ENCODE assay signal across 11 cellular contexts in genomic region chr5:59542841-59543825, GRCh38.
DNase-seq lines count a peak whose midpoint lies in the region; ATAC-seq, FAIRE-seq and TF ChIP-seq lines count a peak whose summit lies in the region.
"Had no signal": no experiment of that assay in that cellular context is flagged by ENCODE, and none has a peak within 500 bp of the region (broad histone marks: within the 10 kb centered on the region; RNA-seq: fewer than 3 reads in every experiment).

No MANE protein-coding gene starts in this region.

- no peak for ATAC-seq in GM19397 (IDR thresholded peaks at IDR 0.05; ENCODE audit: unreplicated experiment)
- no peak for ATAC-seq in GM18861 (IDR thresholded peaks at IDR 0.05; ENCODE audit: unreplicated experiment)

- H3K27ac Mint-ChIP-seq in CD14-positive monocyte: no peak overlapping the region

- no peaks in the 10 kb centered on the region for H3K27me3 Mint-ChIP-seq in CD14-positive monocyte (ENCODE audit: low read depth in 3 of 3)

- TF ChIP-seq CTCF in CD14-positive monocyte (IDR thresholded peaks at IDR 0.05): no peak

- peak; percentile 83 for FAIRE-seq in RCC 7860 (lab: Jason Lieb, UNC)
- FAIRE-seq: H54 had no signal

- peaks cover 5% of the 10 kb centered on the region for H3K4me1 Mint-ChIP-seq in CD14-positive monocyte

- H3K36me3 Mint-ChIP-seq in CD14-positive monocyte: no peaks in the 10 kb centered on the region

- H3K4me3 Mint-ChIP-seq in CD14-positive monocyte: peak overlapping the region in 1 of 2 donors; percentile 38

- intact Hi-C loops in head of caudate nucleus (cut with DNase I): loop anchor here (5.0 kb wide), 1 partner anchor 44 kb away; no protein-coding TSS in a partner anchor
- intact Hi-C loops in CD14-positive monocyte (cut with micrococcal nuclease): no loop called here

- peaks cover 0 to 2% (median 0%) of the 10 kb centered on the region in 7 donors for H3K9me3 Mint-ChIP-seq in CD14-positive monocyte

- DNase-seq in DMS79 treated with DMSO at 0.1 percent for 48 hours (lab: John Stamatoyannopoulos, UW) (peak; percentile 70), RCC 7860 (ENCODE audit: low spot score) (peak; percentile 31), head of caudate nucleus (peak in 31 of 42 donors; percentile 5 to 69 (median 22)), renal cortical epithelial cell (ENCODE audit: low read depth) (peak; percentile 96), NOMO-1 treated with dmso at 0.1 percent for 144 hours (lab: John Stamatoyannopoulos, UW; ENCODE audit: unreplicated experiment) (no peak), CD14-positive monocyte (ENCODE audit: low spot score) (no peak)
- DNase-seq: activated CD4-positive, alpha-beta T cell treated with anti-CD3 and anti-CD28 coated beads for 48 hours; effector CD8-positive, alpha-beta T cell had no signal

Comparison
In these comparisons a context has a peak if more than half of its experiments do, and no peak if none do; other contexts are left out.
1. DNase-seq: peak in DMS79 treated with DMSO at 0.1 percent for 48 hours (single experiment), RCC 7860 (single experiment), head of caudate nucleus (31 of 42) and renal cortical epithelial cell (single experiment); none in NOMO-1 treated with dmso at 0.1 percent for 144 hours (single experiment) and CD14-positive monocyte (single experiment).